19 cellular contexts compared by ENCODE assay signal in the genomic region with DNA sequence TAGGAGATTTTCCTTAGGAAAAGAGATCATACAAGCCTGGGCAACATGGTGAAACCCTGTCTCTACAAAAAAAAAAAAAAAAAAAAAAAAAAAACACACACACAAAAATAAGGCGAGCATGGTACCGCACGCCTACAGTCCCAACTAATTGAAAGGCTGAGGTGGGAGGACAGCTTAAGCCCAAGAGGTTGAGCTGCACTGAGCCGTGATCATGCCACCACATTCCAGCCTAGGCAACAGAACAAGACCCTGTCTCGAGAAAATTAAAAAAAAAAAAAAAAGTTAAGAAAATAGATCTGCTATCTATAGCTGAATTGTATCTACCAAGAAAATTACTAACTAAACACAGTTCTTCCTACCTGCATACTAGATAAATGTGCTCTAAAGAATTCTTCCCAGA. TPM values are rescaled to one million over a fixed set of nuclear protein-coding genes. Genes with fewer than 3 reads are reported as not detected.
DNase-seq lines count a peak whose midpoint lies in the region; ATAC-seq and TF ChIP-seq lines count a peak whose summit lies in the region.
"Had no signal": no experiment of that assay in that cellular context is flagged by ENCODE, and none has a peak within 500 bp of the region (broad histone marks: within the 10 kb centered on the region; RNA-seq: fewer than 3 reads in every experiment).

No MANE protein-coding gene starts in this region.

- peaks cover 75% of the 10 kb centered on the region for H3K4me1 ChIP-seq in OCI-LY1 (ENCODE audit: insufficient read depth, low read length, severe bottlenecking)

- H3K36me3 Mint-ChIP-seq in activated naive CD8-positive, alpha-beta T cell, result peaks cover 4% of the 10 kb centered on the region
- peaks cover 43% of the 10 kb centered on the region for H3K36me3 Mint-ChIP-seq in activated naive CD8-positive, alpha-beta T cell treated with anti-CD3 and anti-CD28 coated beads for 36 hours
- peaks cover 0 to 3% (median 0%) of the 10 kb centered on the region in 3 donors for H3K36me3 Mint-ChIP-seq in immature natural killer cell

- H3K9me3 ChIP-seq in OCI-LY1 (ENCODE audit: low read length) (no peaks in the 10 kb centered on the region), WERI-Rb-1 (ENCODE audit: severe bottlenecking) (no peaks in the 10 kb centered on the region)
- H3K9me3 ChIP-seq: right atrium auricular region, thyroid gland had no signal

- H3K79me2 ChIP-seq in OCI-LY1 (ENCODE audit: insufficient read depth, low read length), result peaks cover 100% of the 10 kb centered on the region

- DNase-seq in activated naive CD8-positive, alpha-beta T cell treated with anti-CD3 and anti-CD28 coated beads for 36 hours, result no peak
- DNase-seq in immature natural killer cell (no peak), GDM1 (lab: John Stamatoyannopoulos, UW) (no peak), iPS-NIHi7 (ENCODE audit: extremely low spot score) (no peak), WERI-Rb-1 (no peak)
- DNase-seq in stimulated activated naive CD8-positive, alpha-beta T cell treated with anti-CD3 and anti-CD28 coated beads, Interleukin-15, amount 100 ng/mL, for 72 hours, result no peak
- DNase-seq: activated B cell treated with CpG ODN at 0.5 μM for 24 hours, activated gamma-delta T cell, DMS 273 treated with DMSO at 0.1 percent for 48 hours, H7, left ventricle myocardium superior, NCI-H1436, NCI-H2171 treated with DMSO at 0.1 percent for 48 hours, NCI-H69, SHP77 treated with DMSO at 0.1 percent for 48 hours, thyroid gland had no signal

- peak overlapping the region; percentile 2 for H3K27ac ChIP-seq in OCI-LY1 (ENCODE audit: low read depth, low read length, poor library complexity, severe bottlenecking)
- no peak overlapping the region for H3K27ac ChIP-seq in WERI-Rb-1
- H3K27ac ChIP-seq: right atrium auricular region, thyroid gland had no signal

- peaks cover 6% of the 10 kb centered on the region; the same call in 1 of the 2 replicates for H4K20me1 ChIP-seq in OCI-LY1 (ENCODE audit: insufficient read depth, low read length)

- H3K9ac ChIP-seq in OCI-LY1 (ENCODE audit: low read length), result peak overlapping the region; percentile 2; the same call in 1 of the 2 replicates

- H3K9me2 ChIP-seq in OCI-LY1 (ENCODE audit: low read depth, low read length), result no peaks in the 10 kb centered on the region

- H3K36me3 ChIP-seq in OCI-LY1 (ENCODE audit: insufficient read depth, low read length) (peaks cover 20% of the 10 kb centered on the region), WERI-Rb-1 (peaks cover 16% of the 10 kb centered on the region)
- H3K36me3 ChIP-seq: right atrium auricular region, thyroid gland had no signal

- H2AFZ ChIP-seq in OCI-LY1 (ENCODE audit: low read length), result no peak overlapping the region

- peaks cover 91% of the 10 kb centered on the region for H3K4me1 Mint-ChIP-seq in activated naive CD8-positive, alpha-beta T cell (ENCODE audit: low read depth)
- peaks cover 80% of the 10 kb centered on the region for H3K4me1 Mint-ChIP-seq in activated naive CD8-positive, alpha-beta T cell treated with anti-CD3 and anti-CD28 coated beads for 36 hours
- H3K4me1 Mint-ChIP-seq in immature natural killer cell, result peaks cover 97 to 100% of the 10 kb centered on the region in 2 donors
- H3K4me1 Mint-ChIP-seq in stimulated activated naive CD8-positive, alpha-beta T cell treated with anti-CD3 and anti-CD28 coated beads, Interleukin-15, amount 100 ng/mL, for 72 hours, result peaks cover 85% of the 10 kb centered on the region

- no peaks in the 10 kb centered on the region for H3F3A ChIP-seq in OCI-LY1 (ENCODE audit: insufficient read depth, low read length)

- no peak for ATAC-seq in stimulated activated naive CD8-positive, alpha-beta T cell treated with anti-CD3 and anti-CD28 coated beads, Interleukin-15, amount 100 ng/mL, for 72 hours
- ATAC-seq: left ventricle myocardium superior had no signal

- peak overlapping the region; percentile 90 for H3K4me2 ChIP-seq in OCI-LY1 (ENCODE audit: low read length)

- no peak for TF ChIP-seq CTCF in OCI-LY1 (IDR thresholded peaks at IDR 0.05; ENCODE audit: low read length)
- no peak for TF ChIP-seq CTCF in WERI-Rb-1 (IDR thresholded peaks at IDR 0.05; ENCODE audit: low read depth, low read length)

- H3K27me3 ChIP-seq in OCI-LY1 (ENCODE audit: insufficient read depth, low read length) (no peaks in the 10 kb centered on the region), WERI-Rb-1 (ENCODE audit: insufficient read depth, low read depth, severe bottlenecking) (no peaks in the 10 kb centered on the region)
- H3K27me3 ChIP-seq: right atrium auricular region, thyroid gland had no signal

- H3K4me3 ChIP-seq in OCI-LY1 (ENCODE audit: low read depth, low read length, poor library complexity, severe bottlenecking) (peak overlapping the region; percentile 84), WERI-Rb-1 (ENCODE audit: low read depth, low read length) (no peak overlapping the region)
- H3K4me3 ChIP-seq: right atrium auricular region, thyroid gland had no signal

- peak overlapping the region; percentile 52 for H3K27ac Mint-ChIP-seq in activated naive CD8-positive, alpha-beta T cell
- no peak overlapping the region for H3K27ac Mint-ChIP-seq in activated naive CD8-positive, alpha-beta T cell treated with anti-CD3 and anti-CD28 coated beads for 36 hours
- peak overlapping the region in 4 of 6 donors; percentile 26 to 64 (median 42) for H3K27ac Mint-ChIP-seq in immature natural killer cell
- H3K27ac Mint-ChIP-seq in stimulated activated naive CD8-positive, alpha-beta T cell treated with anti-CD3 and anti-CD28 coated beads, Interleukin-15, amount 100 ng/mL, for 72 hours, result peak overlapping the region in 1 of 2 donors; percentile 60
- H3K27ac Mint-ChIP-seq: activated B cell treated with CpG ODN at 0.5 μM for 24 hours had no signal

- no peaks in the 10 kb centered on the region for H3K9me3 Mint-ChIP-seq in activated naive CD8-positive, alpha-beta T cell (ENCODE audit: low read depth)
- H3K9me3 Mint-ChIP-seq in activated naive CD8-positive, alpha-beta T cell treated with anti-CD3 and anti-CD28 coated beads for 36 hours, result no peaks in the 10 kb centered on the region
- H3K9me3 Mint-ChIP-seq in immature natural killer cell, result no peaks in the 10 kb centered on the region
- H3K9me3 Mint-ChIP-seq in stimulated activated naive CD8-positive, alpha-beta T cell treated with anti-CD3 and anti-CD28 coated beads, Interleukin-15, amount 100 ng/mL, for 72 hours, result no peaks in the 10 kb centered on the region
- H3K9me3 Mint-ChIP-seq: activated B cell treated with CpG ODN at 0.5 μM for 24 hours had no signal

- no peaks in the 10 kb centered on the region for H3K27me3 Mint-ChIP-seq in activated naive CD8-positive, alpha-beta T cell
- no peaks in the 10 kb centered on the region for H3K27me3 Mint-ChIP-seq in activated naive CD8-positive, alpha-beta T cell treated with anti-CD3 and anti-CD28 coated beads for 36 hours
- peaks cover 0 to 12% (median 9%) of the 10 kb centered on the region in 3 donors for H3K27me3 Mint-ChIP-seq in immature natural killer cell (ENCODE audit: low read depth in 3 of 3)
- no peaks in the 10 kb centered on the region for H3K27me3 Mint-ChIP-seq in stimulated activated naive CD8-positive, alpha-beta T cell treated with anti-CD3 and anti-CD28 coated beads, Interleukin-15, amount 100 ng/mL, for 72 hours
- H3K27me3 Mint-ChIP-seq: activated B cell treated with CpG ODN at 0.5 μM for 24 hours had no signal

- peak overlapping the region; percentile 73 for H3K4me3 Mint-ChIP-seq in activated naive CD8-positive, alpha-beta T cell
- H3K4me3 Mint-ChIP-seq in activated naive CD8-positive, alpha-beta T cell treated with anti-CD3 and anti-CD28 coated beads for 36 hours, result no peak overlapping the region
- H3K4me3 Mint-ChIP-seq in immature natural killer cell, result peak overlapping the region; percentile 63 to 99 (median 83)
- H3K4me3 Mint-ChIP-seq in stimulated activated naive CD8-positive, alpha-beta T cell treated with anti-CD3 and anti-CD28 coated beads, Interleukin-15, amount 100 ng/mL, for 72 hours, result peak overlapping the region; percentile 33 to 72

RNA-seq across cellular contexts. Expression of gene MSL2, which starts 7.1 kb away (rescaled TPM):
- 10 to 100 TPM; 44.0 to 44.1 TPM for total RNA-seq in activated naive CD8-positive, alpha-beta T cell treated with anti-CD3 and anti-CD28 coated beads for 36 hours
- polyA plus RNA-seq in immature natural killer cell, result 10 to 100 TPM; 25.9 to 39.0 (median 33.0) TPM
